Comparison of ENCODE assay signal across 1 cellular context in the genomic region with DNA sequence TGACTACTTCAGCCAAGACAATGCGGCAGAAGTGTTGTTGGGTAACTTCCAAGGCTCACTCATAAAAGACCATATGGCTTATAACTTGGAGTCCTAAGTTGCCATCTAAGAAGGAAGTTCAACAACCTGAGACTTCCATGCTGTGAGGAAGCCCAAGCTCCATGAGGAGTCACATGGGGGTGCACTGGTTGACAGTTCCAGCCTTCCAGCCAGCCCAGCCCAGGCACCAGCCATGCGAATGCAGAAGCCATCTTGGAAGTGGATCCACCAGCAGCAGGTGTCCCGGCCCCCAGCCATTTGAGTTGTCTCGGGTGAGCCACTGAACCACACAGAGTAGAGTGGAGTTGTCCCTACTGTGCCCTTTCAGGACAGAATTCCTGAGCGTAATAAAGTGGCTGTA.
TF ChIP-seq lines count a peak whose summit lies in the region.

No MANE protein-coding gene starts in this region.

TF ChIP-seq in HEK293, 187 proteins besides CTCF, POLR2A, EP300 and RAD21 (continued from another document and continues in another):
- TF ChIP-seq ZNF148 (tag by site-specific recombination; IDR thresholded peaks at IDR 0.05; ENCODE audit: borderline replicate concordance) = no peak
- no peak for TF ChIP-seq ZNF664 (tag by site-specific recombination; IDR thresholded peaks at IDR 0.05)
- no peak for TF ChIP-seq ZNF302 (tag by site-specific recombination; IDR thresholded peaks at IDR 0.05; ENCODE audit: low read depth)
- no peak for TF ChIP-seq MEIS1 (CRISPR knock-in tag; IDR thresholded peaks at IDR 0.05; ENCODE audit: borderline replicate concordance)
- TF ChIP-seq YY1 (tag by site-specific recombination; IDR thresholded peaks at IDR 0.05) = peak; percentile 76
- no peak for TF ChIP-seq KLF1 (tag by site-specific recombination; IDR thresholded peaks at IDR 0.05)
- TF ChIP-seq ZNF138 (tag by site-specific recombination; IDR thresholded peaks at IDR 0.05; ENCODE audit: borderline replicate concordance) = no peak
- 0 out of 2 replicates have a peak, but pooled peaks have one; percentile 13 for TF ChIP-seq ZNF518A (tag by site-specific recombination; conservative IDR thresholded peaks at IDR 0.05; ENCODE audit: low read depth)
- no peak for TF ChIP-seq ZNF26 (tag by site-specific recombination; IDR thresholded peaks at IDR 0.05)
- TF ChIP-seq ZNF510 (tag by site-specific recombination; IDR thresholded peaks at IDR 0.05; ENCODE audit: insufficient replicate concordance) = no peak
- no peak for TF ChIP-seq ZNF416 (tag by site-specific recombination; IDR thresholded peaks at IDR 0.05)
- TF ChIP-seq ZNF48 (tag by site-specific recombination; IDR thresholded peaks at IDR 0.05) = no peak
- TF ChIP-seq ZNF155 (tag by site-specific recombination; IDR thresholded peaks at IDR 0.05) = no peak
- TF ChIP-seq, protein P1, sequence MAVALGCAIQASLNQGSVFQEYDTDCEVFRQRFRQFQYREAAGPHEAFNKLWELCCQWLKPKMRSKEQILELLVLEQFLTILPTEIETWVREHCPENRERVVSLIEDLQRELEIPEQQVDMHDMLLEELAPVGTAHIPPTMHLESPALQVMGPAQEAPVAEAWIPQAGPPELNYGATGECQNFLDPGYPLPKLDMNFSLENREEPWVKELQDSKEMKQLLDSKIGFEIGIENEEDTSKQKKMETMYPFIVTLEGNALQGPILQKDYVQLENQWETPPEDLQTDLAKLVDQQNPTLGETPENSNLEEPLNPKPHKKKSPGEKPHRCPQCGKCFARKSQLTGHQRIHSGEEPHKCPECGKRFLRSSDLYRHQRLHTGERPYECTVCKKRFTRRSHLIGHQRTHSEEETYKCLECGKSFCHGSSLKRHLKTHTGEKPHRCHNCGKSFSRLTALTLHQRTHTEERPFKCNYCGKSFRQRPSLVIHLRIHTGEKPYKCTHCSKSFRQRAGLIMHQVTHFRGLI (tag by site-specific recombination; IDR thresholded peaks at IDR 0.05) = no peak
- no peak for TF ChIP-seq SALL2 (tag by site-specific recombination; IDR thresholded peaks at IDR 0.05; ENCODE audit: borderline replicate concordance)
- no peak for TF ChIP-seq GLI2 (tag by site-specific recombination; IDR thresholded peaks at IDR 0.05; ENCODE audit: borderline replicate concordance, low read depth)
- TF ChIP-seq GLIS1 (tag by site-specific recombination; IDR thresholded peaks at IDR 0.05) = no peak
- TF ChIP-seq ZNF629 (tag by site-specific recombination; IDR thresholded peaks at IDR 0.05) = peak; percentile 22; the same call in 1 of the 2 replicates
- peak; percentile 32; the same call in 1 of the 2 replicates for TF ChIP-seq SP7 (tag by site-specific recombination; IDR thresholded peaks at IDR 0.05)
- TF ChIP-seq, protein P2, sequence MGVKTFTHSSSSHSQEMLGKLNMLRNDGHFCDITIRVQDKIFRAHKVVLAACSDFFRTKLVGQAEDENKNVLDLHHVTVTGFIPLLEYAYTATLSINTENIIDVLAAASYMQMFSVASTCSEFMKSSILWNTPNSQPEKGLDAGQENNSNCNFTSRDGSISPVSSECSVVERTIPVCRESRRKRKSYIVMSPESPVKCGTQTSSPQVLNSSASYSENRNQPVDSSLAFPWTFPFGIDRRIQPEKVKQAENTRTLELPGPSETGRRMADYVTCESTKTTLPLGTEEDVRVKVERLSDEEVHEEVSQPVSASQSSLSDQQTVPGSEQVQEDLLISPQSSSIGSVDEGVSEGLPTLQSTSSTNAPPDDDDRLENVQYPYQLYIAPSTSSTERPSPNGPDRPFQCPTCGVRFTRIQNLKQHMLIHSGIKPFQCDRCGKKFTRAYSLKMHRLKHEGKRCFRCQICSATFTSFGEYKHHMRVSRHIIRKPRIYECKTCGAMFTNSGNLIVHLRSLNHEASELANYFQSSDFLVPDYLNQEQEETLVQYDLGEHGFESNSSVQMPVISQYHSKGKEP (tag by site-specific recombination; IDR thresholded peaks at IDR 0.05) = no peak
- TF ChIP-seq ZNF324 (tag by site-specific recombination; IDR thresholded peaks at IDR 0.05) = no peak
- TF ChIP-seq ZNF660 (tag by site-specific recombination; IDR thresholded peaks at IDR 0.05) = no peak
- TF ChIP-seq ZNF514 (tag by site-specific recombination; IDR thresholded peaks at IDR 0.05) = no peak
- TF ChIP-seq, protein P3, sequence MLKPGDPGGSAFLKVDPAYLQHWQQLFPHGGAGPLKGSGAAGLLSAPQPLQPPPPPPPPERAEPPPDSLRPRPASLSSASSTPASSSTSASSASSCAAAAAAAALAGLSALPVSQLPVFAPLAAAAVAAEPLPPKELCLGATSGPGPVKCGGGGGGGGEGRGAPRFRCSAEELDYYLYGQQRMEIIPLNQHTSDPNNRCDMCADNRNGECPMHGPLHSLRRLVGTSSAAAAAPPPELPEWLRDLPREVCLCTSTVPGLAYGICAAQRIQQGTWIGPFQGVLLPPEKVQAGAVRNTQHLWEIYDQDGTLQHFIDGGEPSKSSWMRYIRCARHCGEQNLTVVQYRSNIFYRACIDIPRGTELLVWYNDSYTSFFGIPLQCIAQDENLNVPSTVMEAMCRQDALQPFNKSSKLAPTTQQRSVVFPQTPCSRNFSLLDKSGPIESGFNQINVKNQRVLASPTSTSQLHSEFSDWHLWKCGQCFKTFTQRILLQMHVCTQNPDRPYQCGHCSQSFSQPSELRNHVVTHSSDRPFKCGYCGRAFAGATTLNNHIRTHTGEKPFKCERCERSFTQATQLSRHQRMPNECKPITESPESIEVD (tag by site-specific recombination; IDR thresholded peaks at IDR 0.05) = no peak
- TF ChIP-seq ZNF366 (tag by site-specific recombination; conservative IDR thresholded peaks at IDR 0.05) = no peak
- TF ChIP-seq ZNF785 (tag by site-specific recombination; IDR thresholded peaks at IDR 0.05) = no peak
- no peak; the same call in 1 of the 2 replicates for TF ChIP-seq TRIM28 (IDR thresholded peaks at IDR 0.05; ENCODE audit: borderline replicate concordance, low read length)
- TF ChIP-seq ZNF157 (tag by site-specific recombination; IDR thresholded peaks at IDR 0.05) = no peak
- TF ChIP-seq, protein P4, sequence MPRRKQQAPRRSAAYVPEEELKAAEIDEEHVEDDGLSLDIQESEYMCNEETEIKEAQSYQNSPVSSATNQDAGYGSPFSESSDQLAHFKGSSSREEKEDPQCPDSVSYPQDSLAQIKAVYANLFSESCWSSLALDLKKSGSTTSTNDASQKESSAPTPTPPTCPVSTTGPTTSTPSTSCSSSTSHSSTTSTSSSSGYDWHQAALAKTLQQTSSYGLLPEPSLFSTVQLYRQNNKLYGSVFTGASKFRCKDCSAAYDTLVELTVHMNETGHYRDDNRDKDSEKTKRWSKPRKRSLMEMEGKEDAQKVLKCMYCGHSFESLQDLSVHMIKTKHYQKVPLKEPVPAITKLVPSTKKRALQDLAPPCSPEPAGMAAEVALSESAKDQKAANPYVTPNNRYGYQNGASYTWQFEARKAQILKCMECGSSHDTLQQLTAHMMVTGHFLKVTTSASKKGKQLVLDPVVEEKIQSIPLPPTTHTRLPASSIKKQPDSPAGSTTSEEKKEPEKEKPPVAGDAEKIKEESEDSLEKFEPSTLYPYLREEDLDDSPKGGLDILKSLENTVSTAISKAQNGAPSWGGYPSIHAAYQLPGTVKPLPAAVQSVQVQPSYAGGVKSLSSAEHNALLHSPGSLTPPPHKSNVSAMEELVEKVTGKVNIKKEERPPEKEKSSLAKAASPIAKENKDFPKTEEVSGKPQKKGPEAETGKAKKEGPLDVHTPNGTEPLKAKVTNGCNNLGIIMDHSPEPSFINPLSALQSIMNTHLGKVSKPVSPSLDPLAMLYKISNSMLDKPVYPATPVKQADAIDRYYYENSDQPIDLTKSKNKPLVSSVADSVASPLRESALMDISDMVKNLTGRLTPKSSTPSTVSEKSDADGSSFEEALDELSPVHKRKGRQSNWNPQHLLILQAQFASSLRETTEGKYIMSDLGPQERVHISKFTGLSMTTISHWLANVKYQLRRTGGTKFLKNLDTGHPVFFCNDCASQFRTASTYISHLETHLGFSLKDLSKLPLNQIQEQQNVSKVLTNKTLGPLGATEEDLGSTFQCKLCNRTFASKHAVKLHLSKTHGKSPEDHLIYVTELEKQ (tag by site-specific recombination; IDR thresholded peaks at IDR 0.05; ENCODE audit: borderline replicate concordance) = no peak
- TF ChIP-seq, protein P5, sequence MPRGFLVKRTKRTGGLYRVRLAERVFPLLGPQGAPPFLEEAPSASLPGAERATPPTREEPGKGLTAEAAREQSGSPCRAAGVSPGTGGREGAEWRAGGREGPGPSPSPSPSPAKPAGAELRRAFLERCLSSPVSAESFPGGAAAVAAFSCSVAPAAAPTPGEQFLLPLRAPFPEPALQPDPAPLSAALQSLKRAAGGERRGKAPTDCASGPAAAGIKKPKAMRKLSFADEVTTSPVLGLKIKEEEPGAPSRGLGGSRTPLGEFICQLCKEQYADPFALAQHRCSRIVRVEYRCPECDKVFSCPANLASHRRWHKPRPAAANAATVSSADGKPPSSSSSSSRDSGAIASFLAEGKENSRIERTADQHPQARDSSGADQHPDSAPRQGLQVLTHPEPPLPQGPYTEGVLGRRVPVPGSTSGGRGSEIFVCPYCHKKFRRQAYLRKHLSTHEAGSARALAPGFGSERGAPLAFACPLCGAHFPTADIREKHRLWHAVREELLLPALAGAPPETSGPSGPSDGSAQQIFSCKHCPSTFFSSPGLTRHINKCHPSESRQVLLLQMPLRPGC (tag by site-specific recombination; IDR thresholded peaks at IDR 0.05) = no peak
- no peak for TF ChIP-seq ZBTB1 (tag by site-specific recombination; IDR thresholded peaks at IDR 0.05)
- TF ChIP-seq ZNF132 (tag by site-specific recombination; IDR thresholded peaks at IDR 0.05; ENCODE audit: borderline replicate concordance) = no peak
- no peak for TF ChIP-seq ZNF394 (tag by site-specific recombination; IDR thresholded peaks at IDR 0.05; ENCODE audit: borderline replicate concordance)
- no peak for TF ChIP-seq ZNF335 (tag by site-specific recombination; conservative IDR thresholded peaks at IDR 0.05)
- no peak for TF ChIP-seq ZNF211 (tag by site-specific recombination; IDR thresholded peaks at IDR 0.05; ENCODE audit: low read depth)
- no peak for TF ChIP-seq ZNF121 (tag by site-specific recombination; IDR thresholded peaks at IDR 0.05)
- no peak for TF ChIP-seq ZNF19 (tag by site-specific recombination; IDR thresholded peaks at IDR 0.05; ENCODE audit: low read depth)
- no peak for TF ChIP-seq ZNF266 (tag by site-specific recombination; IDR thresholded peaks at IDR 0.05; ENCODE audit: low read depth)
- no peak for TF ChIP-seq ZNF10 (tag by site-specific recombination; IDR thresholded peaks at IDR 0.05)
- no peak for TF ChIP-seq ZNF530 (tag by site-specific recombination; IDR thresholded peaks at IDR 0.05; ENCODE audit: low read depth)
- TF ChIP-seq ZNF626 (tag by site-specific recombination; IDR thresholded peaks at IDR 0.05) = no peak
